Comparison of ENCODE assay signal across 26 cellular contexts in the genomic region with DNA sequence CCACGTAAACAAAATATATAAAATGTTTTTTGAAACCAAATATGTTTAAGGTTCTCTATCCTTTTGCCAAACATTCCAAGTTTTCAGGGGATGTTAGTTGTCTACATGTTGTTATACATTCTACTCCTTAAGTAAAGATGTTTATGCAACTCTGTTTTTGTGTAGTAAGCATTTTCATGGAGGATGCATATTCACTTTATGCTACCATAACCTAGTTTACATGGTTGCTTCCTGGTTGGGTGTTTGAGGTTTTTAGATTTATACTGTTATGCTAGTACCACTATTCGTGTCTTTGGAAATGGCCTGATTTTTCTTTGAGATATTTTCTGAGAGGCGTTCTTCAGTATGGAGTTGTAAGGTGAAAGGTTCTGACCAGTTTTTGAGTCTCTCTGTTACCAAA.
DNase-seq lines count a peak whose midpoint lies in the region; ATAC-seq and TF ChIP-seq lines count a peak whose summit lies in the region.
"Had no signal": no experiment of that assay in that cellular context is flagged by ENCODE, and none has a peak within 500 bp of the region (broad histone marks: within the 10 kb centered on the region; RNA-seq: fewer than 3 reads in every experiment).

No MANE protein-coding gene starts in this region.

- peaks cover 3% of the 10 kb centered on the region for H3K9me3 ChIP-seq in H9 (ENCODE audit: control insufficient read depth, low read depth, low read length)
- no peaks in the 10 kb centered on the region for H3K9me3 ChIP-seq in right lobe of liver
- H3K9me3 ChIP-seq: right atrium auricular region, stomach, transverse colon had no signal

- intact Hi-C loops in activated CD4-positive, alpha-beta T cell treated with anti-CD3 and anti-CD28 coated beads for 36 hours (cut with DNase I, micrococcal nuclease): no loop called here
- intact Hi-C loops in right lobe of liver (cut with DNase I): no loop called here
- intact Hi-C loops in left ventricle myocardium superior (cut with micrococcal nuclease): no loop called here

- no peaks in the 10 kb centered on the region for H3K79me1 ChIP-seq in H9 (ENCODE audit: insufficient read depth, low read depth, low read length, poor library complexity, severe bottlenecking)

- no peaks in the 10 kb centered on the region for H3K79me2 ChIP-seq in H9 (ENCODE audit: insufficient read depth, low read length)

- H3K4me3 Mint-ChIP-seq in activated CD4-positive, alpha-beta T cell treated with anti-CD3 and anti-CD28 coated beads for 36 hours: no peak overlapping the region
- no peak overlapping the region for H3K4me3 Mint-ChIP-seq in H9
- no peak overlapping the region for H3K4me3 Mint-ChIP-seq in activated CD4-positive, alpha-beta memory T cell treated with anti-CD3 and anti-CD28 coated beads, Interleukin-2, amount 10 ng/mL, durations not matched to agents 7 days and 5 days

- no peaks in the 10 kb centered on the region for H3K23me2 ChIP-seq in H9 (ENCODE audit: insufficient read length, low read depth, low read length, poor library complexity, severe bottlenecking)

- H3K9ac ChIP-seq in H9 (ENCODE audit: extremely low read depth, insufficient read length, low read length): no peak overlapping the region

- H2BK5ac ChIP-seq in H9 (ENCODE audit: insufficient read length, low read length): no peak overlapping the region

- H3K56ac ChIP-seq in H9 (ENCODE audit: insufficient read length, low read depth, low read length): no peak overlapping the region

- no peak overlapping the region for H2BK20ac ChIP-seq in H9 (ENCODE audit: low read depth, low read length, poor library complexity, severe bottlenecking)

- H3K36me3 ChIP-seq in right lobe of liver: peaks cover 0 to 47% (median 4%) of the 10 kb centered on the region in 4 donors
- H3K36me3 ChIP-seq: right atrium auricular region had no signal

- H3K4me1 ChIP-seq in H9 (ENCODE audit: insufficient read depth, low read length) (no peaks in the 10 kb centered on the region), right lobe of liver (peaks cover 0 to 66% (median 13%) of the 10 kb centered on the region in 4 donors)
- H3K4me1 ChIP-seq: right atrium auricular region, stomach had no signal

- no peak overlapping the region for H3K14ac ChIP-seq in H9 (ENCODE audit: insufficient read depth, low read length)

- no peak overlapping the region for H4K91ac ChIP-seq in H9 (ENCODE audit: insufficient read length, low read depth, low read length)

- CTCF ChIA-PET in activated CD4-positive, alpha-beta T cell treated with anti-CD3 and anti-CD28 coated beads for 36 hours (lab: Charles Lee): no interaction called here
- CTCF ChIA-PET in activated CD4-positive, alpha-beta memory T cell treated with anti-CD3 and anti-CD28 coated beads, Interleukin-2, amount 10 ng/mL, durations not matched to agents 7 days and 5 days (lab: Charles Lee): no interaction called here

- no CpG with 5 or more reads among the region's 3 CpGs for WGBS in H9 (ENCODE audit: extremely low coverage, insufficient read length, low lambda C conversion rate)
- WGBS in right lobe of liver (ENCODE audit: insufficient coverage, low coverage, low lambda C conversion rate, missing lambda C conversion rate): 58% methylated on average over 3 of the region's 3 CpGs

- no peak overlapping the region for H4K5ac ChIP-seq in H9 (ENCODE audit: insufficient read length, low read depth, low read length)

- no peak overlapping the region for H3K4ac ChIP-seq in H9 (ENCODE audit: low read depth, low read length)

- TF ChIP-seq CTCF in H9 (conservative IDR thresholded peaks at IDR 0.05) (no peak), right lobe of liver (IDR thresholded peaks at IDR 0.05) (no peak)

- no peak overlapping the region for H2AFZ ChIP-seq in H9 (ENCODE audit: low read length)

- H2AK5ac ChIP-seq in H9 (ENCODE audit: insufficient read length, low read length): no peak overlapping the region

- H3K4me1 Mint-ChIP-seq in activated CD4-positive, alpha-beta T cell treated with anti-CD3 and anti-CD28 coated beads for 36 hours: peaks cover 22% of the 10 kb centered on the region
- no peaks in the 10 kb centered on the region for H3K4me1 Mint-ChIP-seq in H9
- peaks cover 39% of the 10 kb centered on the region for H3K4me1 Mint-ChIP-seq in activated CD4-positive, alpha-beta memory T cell treated with anti-CD3 and anti-CD28 coated beads, Interleukin-2, amount 10 ng/mL, durations not matched to agents 7 days and 5 days

- no peak overlapping the region for H3K18ac ChIP-seq in H9 (ENCODE audit: insufficient read length, low read depth, low read length)

- no peaks in the 10 kb centered on the region for H4K20me1 ChIP-seq in H9 (ENCODE audit: control insufficient read depth, insufficient read depth, insufficient read length)

- H3K9me3 Mint-ChIP-seq in activated CD4-positive, alpha-beta T cell treated with anti-CD3 and anti-CD28 coated beads for 36 hours (ENCODE audit: low read depth): peaks cover 9% of the 10 kb centered on the region
- H3K9me3 Mint-ChIP-seq in H9: peaks cover 13 to 14% of the 10 kb centered on the region in 2 experiments
- H3K9me3 Mint-ChIP-seq in activated CD4-positive, alpha-beta memory T cell treated with anti-CD3 and anti-CD28 coated beads, Interleukin-2, amount 10 ng/mL, durations not matched to agents 7 days and 5 days: peaks cover 4% of the 10 kb centered on the region

- H2BK12ac ChIP-seq in H9 (ENCODE audit: insufficient read length, low read depth, low read length): no peak overlapping the region

- no peak overlapping the region for H3K23ac ChIP-seq in H9 (ENCODE audit: insufficient read length, low read depth, low read length)

- no peak for ATAC-seq in activated CD4-positive, alpha-beta T cell treated with anti-CD3 and anti-CD28 coated beads for 36 hours
- ATAC-seq in right lobe of liver (no peak), left ventricle myocardium superior (no peak)

- H3K4me3 ChIP-seq in right lobe of liver: no peak overlapping the region
- H3K4me3 ChIP-seq: right atrium auricular region, stomach, transverse colon had no signal

- TF ChIP-seq POLR2A in right lobe of liver (IDR thresholded peaks at IDR 0.05): no peak

- H3K36me3 Mint-ChIP-seq in activated CD4-positive, alpha-beta T cell treated with anti-CD3 and anti-CD28 coated beads for 36 hours (ENCODE audit: low read depth): peaks cover 40% of the 10 kb centered on the region
- H3K36me3 Mint-ChIP-seq in H9 (ENCODE audit: insufficient read depth in 1 of 3, low read depth in 3 of 3): peaks cover 43 to 84% (median 79%) of the 10 kb centered on the region in 3 experiments
- H3K36me3 Mint-ChIP-seq in activated CD4-positive, alpha-beta memory T cell treated with anti-CD3 and anti-CD28 coated beads, Interleukin-2, amount 10 ng/mL, durations not matched to agents 7 days and 5 days (ENCODE audit: low read depth): peaks cover 84% of the 10 kb centered on the region

- no peak for DNase-seq in activated CD4-positive, alpha-beta T cell treated with anti-CD3 and anti-CD28 coated beads for 36 hours
- no peak for DNase-seq in activated CD4-positive, alpha-beta T cell treated with anti-CD3 and anti-CD28 coated beads, Interleukin-2, amount 50 U/mL, for 48 hours
- DNase-seq in H9 (no peak), right lobe of liver (no peak), NCI-H446 (lab: John Stamatoyannopoulos, UW) (no peak), NCI-H82 treated with DMSO at 0.1 percent for 48 hours (lab: John Stamatoyannopoulos, UW; ENCODE audit: unreplicated experiment) (no peak), left ventricle myocardium superior (no peak)
- DNase-seq in activated CD4-positive, alpha-beta memory T cell treated with anti-CD3 and anti-CD28 coated beads, Interleukin-2, amount 10 ng/mL, durations not matched to agents 7 days and 5 days: no peak
- DNase-seq: activated gamma-delta T cell; AML-193; aorta; COR-L47; dermis blood vessel endothelial cell; glutamatergic neuron; H7; KG1; mesenchymal stem cell; MV-4-11; NCI-H1694; NCI-H748 treated with DMSO at 0.1 percent for 48 hours; stimulated activated CD4-positive, alpha-beta T cell treated with anti-CD3 and anti-CD28 coated beads, Interleukin-4, amount 100 ng/mL, for 4 hours; stomach; T1000; transverse colon had no signal

- no peak overlapping the region for H3K4me2 ChIP-seq in H9 (ENCODE audit: insufficient read depth, insufficient read length, low read length)

- no peak overlapping the region for H4K8ac ChIP-seq in H9 (replicated peaks; ENCODE audit: insufficient read length, low read depth, low read length)

- POLR2A ChIA-PET in activated CD4-positive, alpha-beta T cell treated with anti-CD3 and anti-CD28 coated beads for 36 hours (lab: Charles Lee): no interaction called here
- POLR2A ChIA-PET in activated CD4-positive, alpha-beta memory T cell treated with anti-CD3 and anti-CD28 coated beads, Interleukin-2, amount 10 ng/mL, durations not matched to agents 7 days and 5 days (lab: Charles Lee): no interaction called here

- no peak overlapping the region for H2BK15ac ChIP-seq in H9 (ENCODE audit: low read depth, low read length)

- no peaks in the 10 kb centered on the region for H3K27me3 ChIP-seq in H9 (ENCODE audit: insufficient read depth, low read length)
- H3K27me3 ChIP-seq in right lobe of liver: no peaks in the 10 kb centered on the region
- H3K27me3 ChIP-seq: right atrium auricular region, stomach, transverse colon had no signal

- peak overlapping the region; percentile 8 for H3K27ac Mint-ChIP-seq in activated CD4-positive, alpha-beta T cell treated with anti-CD3 and anti-CD28 coated beads for 36 hours
- peak overlapping the region in 2 of 3 experiments; percentile 6 to 44; a peak in 1 of 7 replicates for H3K27ac Mint-ChIP-seq in H9
- peak overlapping the region; percentile 76 for H3K27ac Mint-ChIP-seq in activated CD4-positive, alpha-beta memory T cell treated with anti-CD3 and anti-CD28 coated beads, Interleukin-2, amount 10 ng/mL, durations not matched to agents 7 days and 5 days

- H2BK120ac ChIP-seq in H9 (ENCODE audit: low read depth, low read length, poor library complexity, severe bottlenecking): no peak overlapping the region

- H3K27me3 Mint-ChIP-seq in activated CD4-positive, alpha-beta T cell treated with anti-CD3 and anti-CD28 coated beads for 36 hours: no peaks in the 10 kb centered on the region
- H3K27me3 Mint-ChIP-seq in H9 (ENCODE audit: low read depth): no peaks in the 10 kb centered on the region
- H3K27me3 Mint-ChIP-seq in activated CD4-positive, alpha-beta memory T cell treated with anti-CD3 and anti-CD28 coated beads, Interleukin-2, amount 10 ng/mL, durations not matched to agents 7 days and 5 days: no peaks in the 10 kb centered on the region

- H3K27ac ChIP-seq in H9 (ENCODE audit: insufficient read length, low read depth, low read length) (no peak overlapping the region), right lobe of liver (peak overlapping the region in 2 of 3 donors; percentile 84 to 90)
- H3K27ac ChIP-seq: 22Rv1, right atrium auricular region, stomach, transverse colon had no signal

- no peak overlapping the region for H3T11ph ChIP-seq in H9 (ENCODE audit: low read length)

Comparison
In these comparisons a context has a peak if more than half of its experiments do, and no peak if none do; other contexts are left out.
1. H3K27ac Mint-ChIP-seq: peak in every context shown above with its lines; median percentile 76 in activated CD4-positive, alpha-beta memory T cell treated with anti-CD3 and anti-CD28 coated beads, Interleukin-2, amount 10 ng/mL, durations not matched to agents 7 days and 5 days; 25 in H9; 8 in activated CD4-positive, alpha-beta T cell treated with anti-CD3 and anti-CD28 coated beads for 36 hours.